ENCODE assay signal across 25 cellular contexts in genomic region chr1:161402446-161402845, GRCh38. TPM values are rescaled to one million over a fixed set of nuclear protein-coding genes. Genes with fewer than 3 reads are reported as not detected.
"Had no signal": no experiment of that assay in that cellular context is flagged by ENCODE, and none has a peak within 500 bp of the region (broad histone marks: within the 10 kb centered on the region; RNA-seq: fewer than 3 reads in every experiment).

No MANE protein-coding gene starts in this region.

- H3K36me3 Mint-ChIP-seq: brain had no signal

- H3K27ac Mint-ChIP-seq: activated B cell treated with CpG ODN at 0.5 μM for 24 hours; activated CD4-positive, alpha-beta memory T cell treated with anti-CD3 and anti-CD28 coated beads for 36 hours; activated CD8-positive, alpha-beta memory T cell treated with anti-CD3 and anti-CD28 coated beads, Interleukin-2, amount 10 ng/mL, durations not matched to agents 7 days and 5 days; brain; memory B cell; naive B cell; stimulated activated naive CD8-positive, alpha-beta T cell treated with anti-CD3 and anti-CD28 coated beads, Interleukin-15, amount 100 ng/mL, for 72 hours; T-cell had no signal

- H3K4me3 Mint-ChIP-seq: activated B cell treated with CpG ODN at 0.5 μM for 24 hours; activated CD8-positive, alpha-beta memory T cell treated with anti-CD3 and anti-CD28 coated beads, Interleukin-2, amount 10 ng/mL, durations not matched to agents 7 days and 5 days; memory B cell; stimulated activated naive CD8-positive, alpha-beta T cell treated with anti-CD3 and anti-CD28 coated beads, Interleukin-15, amount 100 ng/mL, for 72 hours had no signal

- H3K27ac ChIP-seq: colonic mucosa, heart right ventricle, neutrophil, pancreas, suprapubic skin, transverse colon had no signal

- H3K9me3 ChIP-seq: colonic mucosa, mucosa of descending colon, neutrophil, pancreas, suprapubic skin, transverse colon had no signal

- H3K36me3 ChIP-seq: colonic mucosa, heart right ventricle, neutrophil, pancreas, suprapubic skin, transverse colon had no signal

- DNase-seq: activated B cell treated with CpG ODN at 0.5 μM for 24 hours; activated CD4-positive, alpha-beta memory T cell treated with anti-CD3 and anti-CD28 coated beads for 36 hours; activated CD4-positive, alpha-beta T cell treated with anti-CD3 and anti-CD28 coated beads for 4 hours; activated CD8-positive, alpha-beta memory T cell treated with anti-CD3 and anti-CD28 coated beads, Interleukin-2, amount 10 ng/mL, durations not matched to agents 7 days and 5 days; activated naive CD4-positive, alpha-beta T cell; anterior cingulate cortex; central memory CD4-positive, alpha-beta T cell; colonic mucosa; heart right ventricle; kidney glomerular epithelial cell; left ventricle myocardium superior; mucosa of descending colon; naive B cell; pancreas; stimulated activated CD4-positive, alpha-beta T cell treated with anti-CD3 and anti-CD28 coated beads, Interleukin-4, amount 100 ng/mL, for 1 hour; stimulated activated naive CD8-positive, alpha-beta T cell treated with anti-CD3 and anti-CD28 coated beads, Interleukin-15, amount 100 ng/mL, for 72 hours; T-cell; transverse colon had no signal

- FAIRE-seq: pancreas had no signal

- H3K4me3 ChIP-seq: colonic mucosa, heart right ventricle, mucosa of descending colon, pancreas, smooth muscle cell, suprapubic skin, transverse colon had no signal

- H3K27me3 Mint-ChIP-seq: activated B cell treated with CpG ODN at 0.5 μM for 24 hours; activated CD8-positive, alpha-beta memory T cell treated with anti-CD3 and anti-CD28 coated beads, Interleukin-2, amount 10 ng/mL, durations not matched to agents 7 days and 5 days; memory B cell had no signal

- ATAC-seq: activated CD8-positive, alpha-beta memory T cell treated with anti-CD3 and anti-CD28 coated beads, Interleukin-2, amount 10 ng/mL, durations not matched to agents 7 days and 5 days; esophagus mucosa; heart right ventricle; left ventricle myocardium superior; mucosa of descending colon; pancreas; sciatic nerve; stimulated activated naive CD8-positive, alpha-beta T cell treated with anti-CD3 and anti-CD28 coated beads, Interleukin-15, amount 100 ng/mL, for 72 hours; T-cell had no signal

- H3K27me3 ChIP-seq: colonic mucosa, pancreas, suprapubic skin, transverse colon had no signal

- H3K9me3 Mint-ChIP-seq: activated B cell treated with CpG ODN at 0.5 μM for 24 hours; activated CD4-positive, alpha-beta memory T cell treated with anti-CD3 and anti-CD28 coated beads for 36 hours; T-cell had no signal

RNA-seq across cellular contexts. Expression of gene CFAP126, which starts 34.8 kb away (rescaled TPM):
- total RNA-seq: activated B cell treated with CpG ODN at 0.5 μM for 24 hours; activated CD8-positive, alpha-beta memory T cell treated with anti-CD3 and anti-CD28 coated beads, Interleukin-2, amount 10 ng/mL, durations not matched to agents 7 days and 5 days; colonic mucosa; esophagus mucosa; heart right ventricle; left ventricle myocardium superior; mucosa of descending colon; smooth muscle cell; suprapubic skin; T-cell; transverse colon had no signal
